Comparison of ENCODE assay signal across 20 cellular contexts in genomic region chr6:63236398-63236817, GRCh38. TPM values are rescaled to one million over a fixed set of nuclear protein-coding genes. Genes with fewer than 3 reads are reported as not detected.
A peak's percentile ranks its signal among the peaks of the same experiment; 100 is the strongest.
DNase-seq lines count a peak whose midpoint lies in the region; ATAC-seq and TF ChIP-seq lines count a peak whose summit lies in the region.
"Had no signal": no experiment of that assay in that cellular context is flagged by ENCODE, and none has a peak within 500 bp of the region (broad histone marks: within the 10 kb centered on the region; RNA-seq: fewer than 3 reads in every experiment).

No MANE protein-coding gene starts in this region.

- no peaks in the 10 kb centered on the region for H3K4me1 ChIP-seq in gastrocnemius medialis
- H3K4me1 ChIP-seq: upper lobe of left lung had no signal

- H3K27me3 ChIP-seq in gastrocnemius medialis: no peaks in the 10 kb centered on the region
- H3K27me3 ChIP-seq: cardiac muscle cell, upper lobe of left lung had no signal

- H3K4me3 ChIP-seq in gastrocnemius medialis: no peak overlapping the region
- H3K4me3 ChIP-seq: cardiac muscle cell, upper lobe of left lung had no signal

- H3K36me3 Mint-ChIP-seq in stimulated activated naive B cell treated with anti-CD40 and anti-IgM and Interleukin-4, amounts not matched to agents 10 μg/mL and 1 μg/mL and 100 μg/mL, for 72 hours: no peaks in the 10 kb centered on the region
- H3K36me3 Mint-ChIP-seq in activated naive CD4-positive, alpha-beta T cell treated with anti-CD3 and anti-CD28 coated beads for 36 hours (ENCODE audit: low read depth): no peaks in the 10 kb centered on the region
- H3K36me3 Mint-ChIP-seq: activated naive CD8-positive, alpha-beta T cell treated with anti-CD3 and anti-CD28 coated beads, Interleukin-2, amount 10 ng/mL, durations not matched to agents 7 days and 5 days had no signal

- peaks cover 0 to 4% of the 10 kb centered on the region in 2 donors for H3K27me3 Mint-ChIP-seq in stimulated activated naive B cell treated with anti-CD40 and anti-IgM and Interleukin-4, amounts not matched to agents 10 μg/mL and 1 μg/mL and 100 μg/mL, for 72 hours
- peaks cover 3% of the 10 kb centered on the region for H3K27me3 Mint-ChIP-seq in activated naive CD4-positive, alpha-beta T cell treated with anti-CD3 and anti-CD28 coated beads for 36 hours (ENCODE audit: low read depth)
- H3K27me3 Mint-ChIP-seq: activated CD4-positive, alpha-beta T cell treated with anti-CD3 and anti-CD28 coated beads, Interleukin-2, amount 10 ng/mL, durations not matched to agents 24 days and 14 days; activated naive CD8-positive, alpha-beta T cell treated with anti-CD3 and anti-CD28 coated beads, Interleukin-2, amount 10 ng/mL, durations not matched to agents 7 days and 5 days had no signal

- H3K9me3 Mint-ChIP-seq in stimulated activated naive B cell treated with anti-CD40 and anti-IgM and Interleukin-4, amounts not matched to agents 10 μg/mL and 1 μg/mL and 100 μg/mL, for 72 hours: peaks cover 8 to 10% of the 10 kb centered on the region in 2 donors
- peaks cover 7% of the 10 kb centered on the region for H3K9me3 Mint-ChIP-seq in activated naive CD4-positive, alpha-beta T cell treated with anti-CD3 and anti-CD28 coated beads for 36 hours
- H3K9me3 Mint-ChIP-seq: activated CD4-positive, alpha-beta T cell treated with anti-CD3 and anti-CD28 coated beads, Interleukin-2, amount 10 ng/mL, durations not matched to agents 24 days and 14 days; activated naive CD8-positive, alpha-beta T cell treated with anti-CD3 and anti-CD28 coated beads, Interleukin-2, amount 10 ng/mL, durations not matched to agents 7 days and 5 days had no signal

- ATAC-seq in HG03432 (IDR thresholded peaks at IDR 0.05; ENCODE audit: unreplicated experiment): peak; percentile 60
- ATAC-seq in stimulated activated naive B cell treated with anti-CD40 and anti-IgM and Interleukin-4, amounts not matched to agents 10 μg/mL and 1 μg/mL and 100 μg/mL, for 72 hours (replicated peaks): peak; percentile 97 to 98
- no peak for ATAC-seq in gastrocnemius medialis
- ATAC-seq: left colon had no signal

- H3K4me1 Mint-ChIP-seq in stimulated activated naive B cell treated with anti-CD40 and anti-IgM and Interleukin-4, amounts not matched to agents 10 μg/mL and 1 μg/mL and 100 μg/mL, for 72 hours: peaks cover 0 to 5% of the 10 kb centered on the region in 2 donors
- H3K4me1 Mint-ChIP-seq in activated naive CD4-positive, alpha-beta T cell treated with anti-CD3 and anti-CD28 coated beads for 36 hours (ENCODE audit: low read depth): no peaks in the 10 kb centered on the region
- H3K4me1 Mint-ChIP-seq: activated CD4-positive, alpha-beta T cell treated with anti-CD3 and anti-CD28 coated beads, Interleukin-2, amount 10 ng/mL, durations not matched to agents 24 days and 14 days; activated naive CD8-positive, alpha-beta T cell treated with anti-CD3 and anti-CD28 coated beads, Interleukin-2, amount 10 ng/mL, durations not matched to agents 7 days and 5 days had no signal

- no peak for TF ChIP-seq POLR2A in gastrocnemius medialis (IDR thresholded peaks at IDR 0.05)

- DNase-seq in SIG-M5 treated with dmso at 0.1 percent for 504 hours (lab: John Stamatoyannopoulos, UW; ENCODE audit: unreplicated experiment): peak; percentile 24
- no peak for DNase-seq in SIG-M5 (lab: John Stamatoyannopoulos, UW)
- peak; percentile 18 for DNase-seq in OCI-M1 (lab: John Stamatoyannopoulos, UW)
- DNase-seq in stimulated activated naive B cell treated with anti-CD40 and anti-IgM and Interleukin-4, amounts not matched to agents 10 μg/mL and 1 μg/mL and 100 μg/mL, for 72 hours: no peak
- no peak for DNase-seq in gastrocnemius medialis
- DNase-seq in activated naive CD4-positive, alpha-beta T cell treated with anti-CD3 and anti-CD28 coated beads for 36 hours: no peak
- DNase-seq in NCI-H187 treated with DMSO at 0.1 percent for 48 hours (lab: John Stamatoyannopoulos, UW): no peak
- DNase-seq: activated CD4-positive, alpha-beta T cell treated with anti-CD3 and anti-CD28 coated beads, Interleukin-2, amount 10 ng/mL, durations not matched to agents 24 days and 14 days; activated naive CD8-positive, alpha-beta T cell treated with anti-CD3 and anti-CD28 coated beads, Interleukin-2, amount 10 ng/mL, durations not matched to agents 7 days and 5 days; activated T-cell treated with anti-CD3 and anti-CD28 coated beads, Interleukin-2, amount 50 U/mL, for 24 hours; DMS153; effector CD8-positive, alpha-beta T cell; left colon; MM.1S; NCI-H2171; stimulated activated CD4-positive, alpha-beta T cell treated with anti-CD3 and anti-CD28 coated beads, Interleukin-4, amount 100 ng/mL, for 4 hours; upper lobe of left lung had no signal

- CTCF ChIA-PET in activated naive CD4-positive, alpha-beta T cell treated with anti-CD3 and anti-CD28 coated beads for 36 hours (lab: Charles Lee): no interaction called here

- no peaks in the 10 kb centered on the region for H3K36me3 ChIP-seq in gastrocnemius medialis
- H3K36me3 ChIP-seq: cardiac muscle cell, upper lobe of left lung had no signal

- intact Hi-C loops in gastrocnemius medialis (cut with DNase I; ENCODE audit: low total_unique reads): no loop called here
- intact Hi-C loops in activated naive CD4-positive, alpha-beta T cell treated with anti-CD3 and anti-CD28 coated beads for 36 hours (cut with micrococcal nuclease): no loop called here

- no peaks in the 10 kb centered on the region for H3K9me3 ChIP-seq in gastrocnemius medialis
- H3K9me3 ChIP-seq: upper lobe of left lung had no signal

- in situ Hi-C loops in gastrocnemius medialis (cut with MboI; ENCODE audit: low sequenced_read_pairs in 4 of 4): no loop called here

- no peak for TF ChIP-seq CTCF in gastrocnemius medialis (IDR thresholded peaks at IDR 0.05 in 4 of 5, conservative IDR thresholded peaks at IDR 0.05 in 1 of 5)

- H3K4me3 Mint-ChIP-seq in stimulated activated naive B cell treated with anti-CD40 and anti-IgM and Interleukin-4, amounts not matched to agents 10 μg/mL and 1 μg/mL and 100 μg/mL, for 72 hours: peak overlapping the region; percentile 2 to 21
- no peak overlapping the region for H3K4me3 Mint-ChIP-seq in activated naive CD4-positive, alpha-beta T cell treated with anti-CD3 and anti-CD28 coated beads for 36 hours
- H3K4me3 Mint-ChIP-seq: activated CD4-positive, alpha-beta T cell treated with anti-CD3 and anti-CD28 coated beads, Interleukin-2, amount 10 ng/mL, durations not matched to agents 24 days and 14 days; activated naive CD8-positive, alpha-beta T cell treated with anti-CD3 and anti-CD28 coated beads, Interleukin-2, amount 10 ng/mL, durations not matched to agents 7 days and 5 days; activated T-cell treated with anti-CD3 and anti-CD28 coated beads, Interleukin-2, amount 50 U/mL, for 24 hours had no signal

- no peak overlapping the region for H3K27ac ChIP-seq in gastrocnemius medialis
- H3K27ac ChIP-seq: C4-2B, cardiac muscle cell, upper lobe of left lung had no signal

- peak overlapping the region; percentile 27 for H3K27ac Mint-ChIP-seq in stimulated activated naive B cell treated with anti-CD40 and anti-IgM and Interleukin-4, amounts not matched to agents 10 μg/mL and 1 μg/mL and 100 μg/mL, for 72 hours
- H3K27ac Mint-ChIP-seq in activated naive CD4-positive, alpha-beta T cell treated with anti-CD3 and anti-CD28 coated beads for 36 hours: no peak overlapping the region
- H3K27ac Mint-ChIP-seq: activated CD4-positive, alpha-beta T cell treated with anti-CD3 and anti-CD28 coated beads, Interleukin-2, amount 10 ng/mL, durations not matched to agents 24 days and 14 days; activated naive CD8-positive, alpha-beta T cell treated with anti-CD3 and anti-CD28 coated beads, Interleukin-2, amount 10 ng/mL, durations not matched to agents 7 days and 5 days; activated T-cell treated with anti-CD3 and anti-CD28 coated beads, Interleukin-2, amount 50 U/mL, for 24 hours had no signal

RNA-seq across cellular contexts. Expression of gene FKBP1C, which starts 25.1 kb away (rescaled TPM):
- total RNA-seq in gastrocnemius medialis: under 1 TPM in 1 of 4 donors, not detected in 3; 0.20 TPM
- under 1 TPM; 0.57 to 0.64 TPM for total RNA-seq in activated naive CD4-positive, alpha-beta T cell treated with anti-CD3 and anti-CD28 coated beads for 36 hours

Comparison
In these comparisons a context has a peak if more than half of its experiments do, and no peak if none do; other contexts are left out.
1. DNase-seq: peak in SIG-M5 treated with dmso at 0.1 percent for 504 hours (single experiment) and OCI-M1 (single experiment); none in SIG-M5 (single experiment), stimulated activated naive B cell treated with anti-CD40 and anti-IgM and Interleukin-4, amounts not matched to agents 10 μg/mL and 1 μg/mL and 100 μg/mL, for 72 hours (single experiment), gastrocnemius medialis (0 of 2), activated naive CD4-positive, alpha-beta T cell treated with anti-CD3 and anti-CD28 coated beads for 36 hours (single experiment) and NCI-H187 treated with DMSO at 0.1 percent for 48 hours (single experiment).
2. ATAC-seq: peak in HG03432 (single experiment) and stimulated activated naive B cell treated with anti-CD40 and anti-IgM and Interleukin-4, amounts not matched to agents 10 μg/mL and 1 μg/mL and 100 μg/mL, for 72 hours (2 of 2); none in gastrocnemius medialis (0 of 2).